In genomic region chr12:83074495-83074894, GRCh38 we compare ENCODE assay signal across 32 cellular contexts.
"Had no signal": no experiment of that assay in that cellular context is flagged by ENCODE, and none has a peak within 500 bp of the region (broad histone marks: within the 10 kb centered on the region; RNA-seq: fewer than 3 reads in every experiment).

No MANE protein-coding gene starts in this region.

- H3K9me3 ChIP-seq: body of pancreas, colonic mucosa, gastrocnemius medialis, right atrium auricular region, upper lobe of left lung, vagina had no signal

- H3K9ac ChIP-seq: neural progenitor cell had no signal

- H3K4me2 ChIP-seq: neural progenitor cell, smooth muscle cell had no signal

- FAIRE-seq: endometrium, kidney had no signal

- H3K27ac ChIP-seq: adrenal gland, body of pancreas, cardiac muscle cell, colonic mucosa, gastrocnemius medialis, neural progenitor cell, right atrium auricular region, upper lobe of left lung, vagina had no signal

- H3K4me3 Mint-ChIP-seq: activated CD4-positive, alpha-beta T cell treated with anti-CD3 and anti-CD28 coated beads for 36 hours; activated CD8-positive, alpha-beta T cell treated with anti-CD3 and anti-CD28 coated beads, Interleukin-2, amount 10 ng/mL, durations not matched to agents 7 days and 5 days; activated naive CD8-positive, alpha-beta T cell treated with anti-CD3 and anti-CD28 coated beads for 36 hours; activated T-cell treated with anti-CD3 and anti-CD28 coated beads, Interleukin-2, amount 50 U/mL, for 72 hours; mesothelial cell of epicardium; naive thymus-derived CD8-positive, alpha-beta T cell; neural progenitor cell; stimulated activated memory B cell treated with anti-CD40 and anti-IgM and Interleukin-4, amounts not matched to agents 10 μg/mL and 1 μg/mL and 100 μg/mL, for 72 hours; stimulated activated naive CD8-positive, alpha-beta T cell treated with anti-CD3 and anti-CD28 coated beads, Interleukin-15, amount 100 ng/mL, for 72 hours; T-helper 2 cell treated with Interferon-gamma antibody and Interleukin-4, amounts not matched to agents 5 μg/mL and 100 μg/mL, for 36 hours had no signal

- H3K27me3 Mint-ChIP-seq: activated CD4-positive, alpha-beta T cell treated with anti-CD3 and anti-CD28 coated beads for 36 hours; activated naive CD8-positive, alpha-beta T cell treated with anti-CD3 and anti-CD28 coated beads for 36 hours; stimulated activated memory B cell treated with anti-CD40 and anti-IgM and Interleukin-4, amounts not matched to agents 10 μg/mL and 1 μg/mL and 100 μg/mL, for 72 hours; stimulated activated naive CD8-positive, alpha-beta T cell treated with anti-CD3 and anti-CD28 coated beads, Interleukin-15, amount 100 ng/mL, for 72 hours had no signal

- DNase-seq: activated CD4-positive, alpha-beta T cell treated with anti-CD3 and anti-CD28 coated beads for 36 hours; activated CD4-positive, CD25-positive, alpha-beta regulatory T cell; activated CD8-positive, alpha-beta T cell treated with anti-CD3 and anti-CD28 coated beads, Interleukin-2, amount 10 ng/mL, durations not matched to agents 7 days and 5 days; activated naive CD4-positive, alpha-beta T cell treated with Interleukin-2 at 50 U/mL for 16 hours; activated naive CD8-positive, alpha-beta T cell treated with anti-CD3 and anti-CD28 coated beads for 36 hours; activated T-cell treated with anti-CD3 and anti-CD28 coated beads for 4 hours; activated T-cell treated with anti-CD3 and anti-CD28 coated beads, Interleukin-2, amount 50 U/mL, for 72 hours; adrenal gland; aorta; body of pancreas; cerebellar nuclear complex; colonic mucosa; effector CD8-positive, alpha-beta T cell; gastrocnemius medialis; glutamatergic neuron; kidney; naive thymus-derived CD8-positive, alpha-beta T cell; stimulated activated CD4-positive, alpha-beta T cell treated with anti-CD3 and anti-CD28 coated beads, Interleukin-1b, Interleukin-23, amount 100 ng/mL, for 48 hours; stimulated activated CD4-positive, alpha-beta T cell treated with anti-CD3 and anti-CD28 coated beads, Interleukin-4, amount 100 ng/mL, for 4 hours; stimulated activated CD8-positive, alpha-beta memory T cell treated with anti-CD3 and anti-CD28 coated beads, Interleukin-4, amount 100 ng/mL, for 48 hours; stimulated activated naive CD8-positive, alpha-beta T cell treated with anti-CD3 and anti-CD28 coated beads, Interleukin-15, amount 100 ng/mL, for 72 hours; substantia nigra; upper lobe of left lung had no signal

- H3K4me1 Mint-ChIP-seq: activated CD4-positive, alpha-beta T cell treated with anti-CD3 and anti-CD28 coated beads for 36 hours; activated naive CD8-positive, alpha-beta T cell treated with anti-CD3 and anti-CD28 coated beads for 36 hours; naive thymus-derived CD8-positive, alpha-beta T cell; stimulated activated memory B cell treated with anti-CD40 and anti-IgM and Interleukin-4, amounts not matched to agents 10 μg/mL and 1 μg/mL and 100 μg/mL, for 72 hours; stimulated activated naive CD8-positive, alpha-beta T cell treated with anti-CD3 and anti-CD28 coated beads, Interleukin-15, amount 100 ng/mL, for 72 hours had no signal

- H3K4me3 ChIP-seq: adrenal gland, body of pancreas, cardiac muscle cell, colonic mucosa, gastrocnemius medialis, neural progenitor cell, right atrium auricular region, smooth muscle cell, upper lobe of left lung, vagina had no signal

- ATAC-seq: activated CD4-positive, alpha-beta T cell treated with anti-CD3 and anti-CD28 coated beads for 36 hours; activated CD8-positive, alpha-beta T cell treated with anti-CD3 and anti-CD28 coated beads, Interleukin-2, amount 10 ng/mL, durations not matched to agents 7 days and 5 days; activated T-cell treated with anti-CD3 and anti-CD28 coated beads, Interleukin-2, amount 50 U/mL, for 72 hours; body of pancreas; gastrocnemius medialis; naive thymus-derived CD8-positive, alpha-beta T cell; stimulated activated memory B cell treated with anti-CD40 and anti-IgM and Interleukin-4, amounts not matched to agents 10 μg/mL and 1 μg/mL and 100 μg/mL, for 72 hours; stimulated activated naive CD8-positive, alpha-beta T cell treated with anti-CD3 and anti-CD28 coated beads, Interleukin-15, amount 100 ng/mL, for 72 hours had no signal

- H3K4me1 ChIP-seq: adrenal gland, colonic mucosa, gastrocnemius medialis, neural progenitor cell, right atrium auricular region, upper lobe of left lung, vagina had no signal

- H2AFZ ChIP-seq: neural progenitor cell had no signal

- H3K27me3 ChIP-seq: adrenal gland, body of pancreas, cardiac muscle cell, colonic mucosa, gastrocnemius medialis, neural progenitor cell, right atrium auricular region, upper lobe of left lung, vagina had no signal

- H3K27ac Mint-ChIP-seq: activated CD4-positive, alpha-beta T cell treated with anti-CD3 and anti-CD28 coated beads for 36 hours; activated CD8-positive, alpha-beta T cell treated with anti-CD3 and anti-CD28 coated beads, Interleukin-2, amount 10 ng/mL, durations not matched to agents 7 days and 5 days; activated naive CD8-positive, alpha-beta T cell treated with anti-CD3 and anti-CD28 coated beads for 36 hours; activated T-cell treated with anti-CD3 and anti-CD28 coated beads, Interleukin-2, amount 50 U/mL, for 72 hours; mesothelial cell of epicardium; naive thymus-derived CD8-positive, alpha-beta T cell; neural progenitor cell; stimulated activated memory B cell treated with anti-CD40 and anti-IgM and Interleukin-4, amounts not matched to agents 10 μg/mL and 1 μg/mL and 100 μg/mL, for 72 hours; stimulated activated naive CD8-positive, alpha-beta T cell treated with anti-CD3 and anti-CD28 coated beads, Interleukin-15, amount 100 ng/mL, for 72 hours; T-helper 2 cell treated with Interferon-gamma antibody and Interleukin-4, amounts not matched to agents 5 μg/mL and 100 μg/mL, for 36 hours had no signal

- H3K36me3 ChIP-seq: adrenal gland, cardiac muscle cell, colonic mucosa, gastrocnemius medialis, neural progenitor cell, right atrium auricular region, upper lobe of left lung, vagina had no signal
